8 cellular contexts compared by ENCODE assay signal in genomic region chr19:15469513-15470297, GRCh38. TPM values are rescaled to one million over a fixed set of nuclear protein-coding genes. Genes with fewer than 3 reads are reported as not detected.
A peak's percentile ranks its signal among the peaks of the same experiment; 100 is the strongest.
DNase-seq lines count a peak whose midpoint lies in the region; ATAC-seq and TF ChIP-seq lines count a peak whose summit lies in the region.

No MANE protein-coding gene starts in this region.

- peaks cover 2% of the 10 kb centered on the region for H3K36me3 Mint-ChIP-seq in activated CD4-positive, alpha-beta memory T cell treated with anti-CD3 and anti-CD28 coated beads for 36 hours
- H3K36me3 Mint-ChIP-seq in stimulated activated effector memory CD8-positive, alpha-beta T cell treated with anti-CD3 and anti-CD28 coated beads, Interleukin-12 subunit alpha, Interleukin-12 subunit beta, amount 100 ng/mL, for 72 hours, result peaks cover 11% of the 10 kb centered on the region

- DNase-seq in DMS53 (lab: John Stamatoyannopoulos, UW) (peak; percentile 19), DMS53 treated with DMSO at 0.1 percent for 48 hours (lab: John Stamatoyannopoulos, UW; ENCODE audit: unreplicated experiment) (no peak), heart left ventricle (no peak), GOT3 (lab: John Stamatoyannopoulos, UW) (no peak), AML-193 (lab: John Stamatoyannopoulos, UW) (no peak)
- peak; percentile 50 for DNase-seq in activated CD4-positive, alpha-beta memory T cell treated with anti-CD3 and anti-CD28 coated beads for 36 hours
- DNase-seq in stimulated activated effector memory CD8-positive, alpha-beta T cell treated with anti-CD3 and anti-CD28 coated beads, Interleukin-12 subunit alpha, Interleukin-12 subunit beta, amount 100 ng/mL, for 72 hours (ENCODE audit: low spot score in 2 of 2), result no peak
- DNase-seq in effector CD4-positive, alpha-beta T cell, result no peak

- H3K4me3 Mint-ChIP-seq in activated CD4-positive, alpha-beta memory T cell treated with anti-CD3 and anti-CD28 coated beads for 36 hours, result peak overlapping the region; percentile 63
- peak overlapping the region; percentile 82 for H3K4me3 Mint-ChIP-seq in stimulated activated effector memory CD8-positive, alpha-beta T cell treated with anti-CD3 and anti-CD28 coated beads, Interleukin-12 subunit alpha, Interleukin-12 subunit beta, amount 100 ng/mL, for 72 hours

- no peak overlapping the region for H3K27ac ChIP-seq in heart left ventricle

- POLR2A ChIA-PET in activated CD4-positive, alpha-beta memory T cell treated with anti-CD3 and anti-CD28 coated beads for 36 hours (lab: Charles Lee), result interaction anchor here (0.5 to 1.0 kb wide), 2 partner anchors 11 to 50 kb away, joined by 3 read pairs; no protein-coding TSS in a partner anchor

- peaks cover 4 to 62% (median 29%) of the 10 kb centered on the region in 9 donors for H3K27me3 ChIP-seq in heart left ventricle

- H3K9me3 Mint-ChIP-seq in activated CD4-positive, alpha-beta memory T cell treated with anti-CD3 and anti-CD28 coated beads for 36 hours, result peaks cover 2% of the 10 kb centered on the region
- H3K9me3 Mint-ChIP-seq in stimulated activated effector memory CD8-positive, alpha-beta T cell treated with anti-CD3 and anti-CD28 coated beads, Interleukin-12 subunit alpha, Interleukin-12 subunit beta, amount 100 ng/mL, for 72 hours, result peaks cover 3% of the 10 kb centered on the region

- H3K4me3 ChIP-seq in heart left ventricle, result peak overlapping the region in 11 of 12 donors; percentile 8 to 55 (median 35)

- TF ChIP-seq CTCF in heart left ventricle (IDR thresholded peaks at IDR 0.05), result no peak

- CTCF ChIA-PET in activated CD4-positive, alpha-beta memory T cell treated with anti-CD3 and anti-CD28 coated beads for 36 hours (lab: Charles Lee), result interaction anchor here (0.7 to 1.1 kb wide), 2 partner anchors 51 to 86 kb away, joined by 5 to 6 read pairs; partner anchors contain the start of gene AKAP8L

- intact Hi-C loops in activated CD4-positive, alpha-beta memory T cell treated with anti-CD3 and anti-CD28 coated beads for 36 hours (cut with micrococcal nuclease), result no loop called here
- intact Hi-C loops in heart left ventricle (cut with DNase I), result no loop called here

- no peaks in the 10 kb centered on the region for H3K9me3 ChIP-seq in heart left ventricle

- H3K27ac Mint-ChIP-seq in activated CD4-positive, alpha-beta memory T cell treated with anti-CD3 and anti-CD28 coated beads for 36 hours, result no peak overlapping the region
- peak overlapping the region; percentile 94 for H3K27ac Mint-ChIP-seq in stimulated activated effector memory CD8-positive, alpha-beta T cell treated with anti-CD3 and anti-CD28 coated beads, Interleukin-12 subunit alpha, Interleukin-12 subunit beta, amount 100 ng/mL, for 72 hours

- peaks cover 52% of the 10 kb centered on the region for H3K4me1 Mint-ChIP-seq in activated CD4-positive, alpha-beta memory T cell treated with anti-CD3 and anti-CD28 coated beads for 36 hours (ENCODE audit: low read depth)
- peaks cover 54% of the 10 kb centered on the region for H3K4me1 Mint-ChIP-seq in stimulated activated effector memory CD8-positive, alpha-beta T cell treated with anti-CD3 and anti-CD28 coated beads, Interleukin-12 subunit alpha, Interleukin-12 subunit beta, amount 100 ng/mL, for 72 hours

- H3K27me3 Mint-ChIP-seq in activated CD4-positive, alpha-beta memory T cell treated with anti-CD3 and anti-CD28 coated beads for 36 hours, result no peaks in the 10 kb centered on the region

- peaks cover 0 to 34% (median 2%) of the 10 kb centered on the region in 12 donors for H3K4me1 ChIP-seq in heart left ventricle

- 2 to 10% (median 4%) methylated on average over 7 to 65 of the region's 65 CpGs for WGBS in heart left ventricle, 4 donors

- ATAC-seq in heart left ventricle, result peak in 2 of 4 donors; percentile 76 to 77
- ATAC-seq in stimulated activated effector memory CD8-positive, alpha-beta T cell treated with anti-CD3 and anti-CD28 coated beads, Interleukin-12 subunit alpha, Interleukin-12 subunit beta, amount 100 ng/mL, for 72 hours, result peak; percentile 51

- no peaks in the 10 kb centered on the region for H3K36me3 ChIP-seq in heart left ventricle

- no peak for TF ChIP-seq POLR2A in heart left ventricle (IDR thresholded peaks at IDR 0.05)

RNA-seq across cellular contexts. Expression of gene RASAL3, which starts 5.4 kb away (rescaled TPM):
- 100 to 1,000 TPM; 125 to 130 TPM for total RNA-seq in activated CD4-positive, alpha-beta memory T cell treated with anti-CD3 and anti-CD28 coated beads for 36 hours
- total RNA-seq in heart left ventricle, result 1 to 10 TPM in 5 of 9 donors, under 1 TPM in 4; 0.42 to 9.1 (median 1.0) TPM
- polyA plus RNA-seq in heart left ventricle, result under 1 TPM; 0.60 to 0.99 TPM

RNA-seq across cellular contexts. Expression of gene PGLYRP2, which starts 9.6 kb away (rescaled TPM):
- under 1 TPM in 1 of 2 experiments, not detected in 1; 0.24 TPM for total RNA-seq in activated CD4-positive, alpha-beta memory T cell treated with anti-CD3 and anti-CD28 coated beads for 36 hours
- total RNA-seq in heart left ventricle, result not detected
- not detected for polyA plus RNA-seq in heart left ventricle

RNA-seq across cellular contexts. Expression of gene WIZ, which starts 19.9 kb away (rescaled TPM):
- 10 to 100 TPM; 18.2 to 21.4 TPM for total RNA-seq in activated CD4-positive, alpha-beta memory T cell treated with anti-CD3 and anti-CD28 coated beads for 36 hours
- total RNA-seq in heart left ventricle, result 10 to 100 TPM; 23.1 to 52.4 (median 25.7) TPM
- 10 to 100 TPM; 19.0 to 26.2 TPM for polyA plus RNA-seq in heart left ventricle

RNA-seq across cellular contexts. Expression of gene CYP4F22, which starts 38.6 kb away (rescaled TPM):
- under 1 TPM; 0.50 to 0.56 TPM for total RNA-seq in activated CD4-positive, alpha-beta memory T cell treated with anti-CD3 and anti-CD28 coated beads for 36 hours
- under 1 TPM in 1 of 9 donors, not detected in 8; 0.29 TPM for total RNA-seq in heart left ventricle
- not detected for polyA plus RNA-seq in heart left ventricle

RNA-seq across cellular contexts. Expression of gene AKAP8L, which starts 50.9 kb away (rescaled TPM):
- 100 to 1,000 TPM in 1 of 2 experiments, 10 to 100 TPM in 1; 94.2 to 100 TPM for total RNA-seq in activated CD4-positive, alpha-beta memory T cell treated with anti-CD3 and anti-CD28 coated beads for 36 hours
- 10 to 100 TPM; 46.5 to 72.2 (median 60.1) TPM for total RNA-seq in heart left ventricle
- polyA plus RNA-seq in heart left ventricle, result 10 to 100 TPM; 43.3 to 67.5 TPM

Comparison
In these comparisons a context has a peak if more than half of its experiments do, and no peak if none do; other contexts are left out.
1. DNase-seq: peak in DMS53 (single experiment) and activated CD4-positive, alpha-beta memory T cell treated with anti-CD3 and anti-CD28 coated beads for 36 hours (single experiment); none in DMS53 treated with DMSO at 0.1 percent for 48 hours (single experiment), heart left ventricle (0 of 5), stimulated activated effector memory CD8-positive, alpha-beta T cell treated with anti-CD3 and anti-CD28 coated beads, Interleukin-12 subunit alpha, Interleukin-12 subunit beta, amount 100 ng/mL, for 72 hours (0 of 2), GOT3 (single experiment), AML-193 (0 of 2) and effector CD4-positive, alpha-beta T cell (single experiment).
2. RNA of gene RASAL3, which starts 5.4 kb away (total RNA-seq): 125 to 130 TPM in activated CD4-positive, alpha-beta memory T cell treated with anti-CD3 and anti-CD28 coated beads for 36 hours; 0.42 to 9.1 TPM in heart left ventricle; every median in the first group is over 10 times any median in the second.